In the genomic region with DNA sequence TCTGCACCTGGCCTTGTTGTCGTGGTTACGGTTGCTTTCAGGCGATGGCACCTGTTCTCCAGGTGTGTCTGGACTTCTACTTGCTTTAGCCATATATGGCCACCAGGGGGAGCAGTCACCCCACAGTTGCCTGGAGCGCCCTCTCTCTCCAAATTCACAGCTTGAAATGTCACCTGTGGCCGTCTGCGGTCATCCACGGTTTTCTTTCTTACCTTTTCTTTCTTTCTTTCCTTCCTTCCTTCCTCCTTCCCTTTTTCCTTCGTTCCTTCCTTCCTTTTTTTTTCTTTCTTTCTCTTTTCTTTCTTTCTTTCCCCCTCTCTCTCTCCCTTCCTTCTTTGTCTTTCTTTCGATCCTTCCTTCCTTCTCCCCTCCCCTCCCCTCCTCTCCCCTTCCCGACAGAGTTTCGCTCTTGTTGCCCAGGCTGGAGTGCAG, we compare ENCODE assay signal across 8 cellular contexts.
DNase-seq lines count a peak whose midpoint lies in the region; ATAC-seq, FAIRE-seq and TF ChIP-seq lines count a peak whose summit lies in the region.

No MANE protein-coding gene starts in this region.

- H3K9me3 Mint-ChIP-seq in activated T-helper 17 cell treated with anti-CD3 and anti-CD28 coated beads, Interleukin-2, amount 50 U/mL, for 72 hours, result no peaks in the 10 kb centered on the region
- H3K9me3 Mint-ChIP-seq in glutamatergic neuron (ENCODE audit: unreplicated experiment), result peaks cover 2% of the 10 kb centered on the region

- intact Hi-C loops in A673 (cut with micrococcal nuclease; ENCODE audit: unreplicated experiment), result no loop called here
- intact Hi-C loops in gastrocnemius medialis (cut with DNase I; ENCODE audit: low total_unique reads), result no loop called here

- H3K4me1 ChIP-seq in A673 (ENCODE audit: insufficient read depth, low read length, poor library complexity, severe bottlenecking) (no peaks in the 10 kb centered on the region), gastrocnemius medialis (no peaks in the 10 kb centered on the region)

- CTCF ChIA-PET in A673 (lab: Charles Lee), result interaction anchor here (0.6 kb wide), 2 partner anchors 417 to 506 kb away, joined by 3 to 13 read pairs; no protein-coding TSS in a partner anchor

- TF ChIP-seq CTCF in A673 (conservative IDR thresholded peaks at IDR 0.05; ENCODE audit: low read depth, low read length), result peak; percentile 85
- peak; percentile 87 for TF ChIP-seq CTCF in glutamatergic neuron (IDR thresholded peaks at IDR 0.05; ENCODE audit: partially characterized antibody, unreplicated experiment)
- peak in 4 of 5 experiments; percentile 33 to 77 (median 58) for TF ChIP-seq CTCF in gastrocnemius medialis (IDR thresholded peaks at IDR 0.05 in 4 of 5, conservative IDR thresholded peaks at IDR 0.05 in 1 of 5)

- TF ChIP-seq POLR2A in gastrocnemius medialis (IDR thresholded peaks at IDR 0.05), result no peak

- BruUV-seq in A673 (replicated peaks; lab: Mats Ljungman, UMichigan), result no TSS peak

- ATAC-seq in GM18858 (IDR thresholded peaks at IDR 0.05; ENCODE audit: unreplicated experiment) (peak; percentile 72), gastrocnemius medialis (peak in 1 of 2 donors; percentile 62), HG02970 (IDR thresholded peaks at IDR 0.05; ENCODE audit: low FRiP score, unreplicated experiment) (no peak)
- peak; percentile 65 for ATAC-seq in activated T-helper 17 cell treated with anti-CD3 and anti-CD28 coated beads, Interleukin-2, amount 50 U/mL, for 72 hours (replicated peaks)

- in situ Hi-C loops in gastrocnemius medialis (cut with MboI; ENCODE audit: low sequenced_read_pairs in 4 of 4), result no loop called here

- H3K9me3 ChIP-seq in A673 (ENCODE audit: low read depth, low read length, poor library complexity, severe bottlenecking) (no peaks in the 10 kb centered on the region), gastrocnemius medialis (no peaks in the 10 kb centered on the region)

- H3K27ac ChIP-seq in A673 (ENCODE audit: low read depth, low read length, poor library complexity, severe bottlenecking) (no peak overlapping the region), gastrocnemius medialis (no peak overlapping the region)

- no peaks in the 10 kb centered on the region for H3K27me3 Mint-ChIP-seq in activated T-helper 17 cell treated with anti-CD3 and anti-CD28 coated beads, Interleukin-2, amount 50 U/mL, for 72 hours
- H3K27me3 Mint-ChIP-seq in glutamatergic neuron (ENCODE audit: unreplicated experiment), result peaks cover 2% of the 10 kb centered on the region

- no peak overlapping the region for H3K4me3 ChIP-seq in A673 (ENCODE audit: low read depth, low read length, poor library complexity, severe bottlenecking)
- no peak overlapping the region for H3K4me3 ChIP-seq in gastrocnemius medialis

- H3K36me3 ChIP-seq in A673 (ENCODE audit: insufficient read depth, low read length, poor library complexity, severe bottlenecking) (no peaks in the 10 kb centered on the region), gastrocnemius medialis (no peaks in the 10 kb centered on the region)

- H3K4me3 Mint-ChIP-seq in activated T-helper 17 cell treated with anti-CD3 and anti-CD28 coated beads, Interleukin-2, amount 50 U/mL, for 72 hours, result no peak overlapping the region
- no peak overlapping the region for H3K4me3 Mint-ChIP-seq in glutamatergic neuron (ENCODE audit: unreplicated experiment)

- no peak for FAIRE-seq in RCC 7860 (lab: Jason Lieb, UNC)

- POLR2A ChIA-PET in A673 (lab: Charles Lee; ENCODE audit: low non-redundant PET), result interaction anchor here (0.7 kb wide), 1 partner anchor 286 kb away, joined by 4 read pairs; no protein-coding TSS in a partner anchor

- H3K4me1 Mint-ChIP-seq in activated T-helper 17 cell treated with anti-CD3 and anti-CD28 coated beads, Interleukin-2, amount 50 U/mL, for 72 hours, result no peaks in the 10 kb centered on the region
- H3K4me1 Mint-ChIP-seq in glutamatergic neuron (ENCODE audit: low read depth, unreplicated experiment), result peaks cover 7% of the 10 kb centered on the region

- DNase-seq in A673 (ENCODE audit: low spot score) (peak; percentile 33), HK-2 (ENCODE audit: unreplicated experiment) (peak; percentile 40), RCC 7860 (ENCODE audit: low spot score) (peak; percentile 22), glutamatergic neuron (peak; percentile 57), gastrocnemius medialis (peak; percentile 4 to 23)

- H3K36me3 Mint-ChIP-seq in activated T-helper 17 cell treated with anti-CD3 and anti-CD28 coated beads, Interleukin-2, amount 50 U/mL, for 72 hours (ENCODE audit: low read depth), result peaks cover 16% of the 10 kb centered on the region
- H3K36me3 Mint-ChIP-seq in glutamatergic neuron (ENCODE audit: unreplicated experiment), result no peaks in the 10 kb centered on the region

- H3K27me3 ChIP-seq in A673 (replicated peaks; ENCODE audit: insufficient read depth, low read depth, low read length, poor library complexity) (no peaks in the 10 kb centered on the region), gastrocnemius medialis (no peaks in the 10 kb centered on the region)

- H3K27ac Mint-ChIP-seq in activated T-helper 17 cell treated with anti-CD3 and anti-CD28 coated beads, Interleukin-2, amount 50 U/mL, for 72 hours, result no peak overlapping the region
- H3K27ac Mint-ChIP-seq in glutamatergic neuron (ENCODE audit: unreplicated experiment), result no peak overlapping the region
